22 cellular contexts compared by ENCODE assay signal in the genomic region with DNA sequence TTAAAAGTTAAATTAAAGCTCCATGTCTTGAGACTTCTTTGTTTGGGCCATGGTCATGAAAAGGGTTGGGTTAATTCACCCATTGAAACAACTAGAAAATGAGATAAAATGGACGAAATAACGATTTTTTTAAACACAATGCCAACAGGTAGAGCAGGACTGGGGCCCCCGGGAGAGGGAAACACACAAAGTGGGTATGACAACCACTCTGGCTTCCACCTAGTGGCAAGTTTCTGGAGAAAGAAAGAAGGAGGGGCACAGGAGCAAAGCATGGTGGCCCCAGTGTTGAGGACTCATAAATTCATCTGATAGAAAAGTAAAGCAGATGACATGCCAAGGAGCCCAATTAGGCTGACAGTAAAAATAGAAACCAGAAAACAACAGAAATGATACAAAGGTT.
DNase-seq lines count a peak whose midpoint lies in the region; ATAC-seq and TF ChIP-seq lines count a peak whose summit lies in the region.
"Had no signal": no experiment of that assay in that cellular context is flagged by ENCODE, and none has a peak within 500 bp of the region (broad histone marks: within the 10 kb centered on the region; RNA-seq: fewer than 3 reads in every experiment).

No MANE protein-coding gene starts in this region.

- H4K5ac ChIP-seq in mesendoderm (ENCODE audit: low read length), result no peak overlapping the region

- no TSS peak for BruUV-seq in PC-3 (replicated peaks; lab: Mats Ljungman, UMichigan)

- no peak overlapping the region for H3K56ac ChIP-seq in mesendoderm (ENCODE audit: low read length)

- H2AFZ ChIP-seq in PC-3 (ENCODE audit: low read length), result no peak overlapping the region

- H4K20me1 ChIP-seq in PC-3 (ENCODE audit: low read length), result no peaks in the 10 kb centered on the region

- H2AK5ac ChIP-seq in mesendoderm (ENCODE audit: low read length), result no peak overlapping the region

- H3K9me2 ChIP-seq in PC-3 (replicated peaks; ENCODE audit: low read length), result no peaks in the 10 kb centered on the region

- CTCF ChIA-PET in PC-3 (lab: Charles Lee), result no interaction called here

- TF ChIP-seq CTCF in BE2C (IDR thresholded peaks at IDR 0.05; ENCODE audit: low read depth, low read length) (0 out of 2 replicates have a peak, but pooled peaks have one; percentile 12), PC-3 (conservative IDR thresholded peaks at IDR 0.05; ENCODE audit: low read depth, low read length) (peak; percentile 49)

- H2BK120ac ChIP-seq in mesendoderm (ENCODE audit: low read depth, low read length), result no peak overlapping the region

- no peak overlapping the region for H2BK15ac ChIP-seq in mesendoderm (replicated peaks; ENCODE audit: low read depth)

- H3K9ac ChIP-seq in PC-3 (ENCODE audit: low read length) (no peak overlapping the region), mesendoderm (ENCODE audit: low read length) (no peak overlapping the region)

- H3K27ac ChIP-seq in PC-3 (ENCODE audit: low read length) (no peak overlapping the region), mesendoderm (ENCODE audit: low read depth, low read length) (no peak overlapping the region)
- H3K27ac ChIP-seq: body of pancreas, skin epidermis had no signal

- intact Hi-C loops in PC-3 (cut with micrococcal nuclease), result no loop called here

- H3K4me3 ChIP-seq in BE2C (ENCODE audit: low read depth, low read length) (no peak overlapping the region), PC-3 (ENCODE audit: low read length) (no peak overlapping the region), mesendoderm (ENCODE audit: low read length) (no peak overlapping the region)
- H3K4me3 ChIP-seq: body of pancreas, HAP-1, skin epidermis had no signal

- H2BK5ac ChIP-seq in mesendoderm (ENCODE audit: low read length), result no peak overlapping the region

- no peak overlapping the region for H3K4me2 ChIP-seq in PC-3 (ENCODE audit: low read length)
- H3K4me2 ChIP-seq in mesendoderm (ENCODE audit: low read length), result no peak overlapping the region

- H3K27ac Mint-ChIP-seq in stimulated activated naive B cell treated with anti-CD40 and anti-IgM and Interleukin-4, amounts not matched to agents 10 μg/mL and 1 μg/mL and 100 μg/mL, for 72 hours, result no peak overlapping the region
- H3K27ac Mint-ChIP-seq: activated naive CD8-positive, alpha-beta T cell treated with anti-CD3 and anti-CD28 coated beads, Interleukin-2, amount 10 ng/mL, durations not matched to agents 7 days and 5 days; activated T-cell treated with anti-CD3 and anti-CD28 coated beads, Interleukin-2, amount 50 U/mL, for 24 hours; nephron had no signal

- H3K36me3 Mint-ChIP-seq in stimulated activated naive B cell treated with anti-CD40 and anti-IgM and Interleukin-4, amounts not matched to agents 10 μg/mL and 1 μg/mL and 100 μg/mL, for 72 hours, result no peaks in the 10 kb centered on the region
- H3K36me3 Mint-ChIP-seq: activated naive CD8-positive, alpha-beta T cell treated with anti-CD3 and anti-CD28 coated beads, Interleukin-2, amount 10 ng/mL, durations not matched to agents 7 days and 5 days had no signal

- H3K79me1 ChIP-seq in mesendoderm (ENCODE audit: low read length), result no peaks in the 10 kb centered on the region

- H3K4me1 ChIP-seq in BE2C (no peaks in the 10 kb centered on the region), PC-3 (ENCODE audit: insufficient read depth, low read length) (peaks cover 15% of the 10 kb centered on the region), mesendoderm (ENCODE audit: control insufficient read depth, low read depth, low read length) (no peaks in the 10 kb centered on the region)
- H3K4me1 ChIP-seq: body of pancreas, HAP-1 had no signal

- H3K4me3 Mint-ChIP-seq in stimulated activated naive B cell treated with anti-CD40 and anti-IgM and Interleukin-4, amounts not matched to agents 10 μg/mL and 1 μg/mL and 100 μg/mL, for 72 hours, result no peak overlapping the region
- H3K4me3 Mint-ChIP-seq: activated naive CD8-positive, alpha-beta T cell treated with anti-CD3 and anti-CD28 coated beads, Interleukin-2, amount 10 ng/mL, durations not matched to agents 7 days and 5 days; activated T-cell treated with anti-CD3 and anti-CD28 coated beads, Interleukin-2, amount 50 U/mL, for 24 hours; nephron had no signal

- H3K4me1 Mint-ChIP-seq in stimulated activated naive B cell treated with anti-CD40 and anti-IgM and Interleukin-4, amounts not matched to agents 10 μg/mL and 1 μg/mL and 100 μg/mL, for 72 hours, result peaks cover 0 to 3% of the 10 kb centered on the region in 2 donors
- H3K4me1 Mint-ChIP-seq: activated naive CD8-positive, alpha-beta T cell treated with anti-CD3 and anti-CD28 coated beads, Interleukin-2, amount 10 ng/mL, durations not matched to agents 7 days and 5 days; nephron had no signal

- H3K18ac ChIP-seq in mesendoderm (ENCODE audit: low read length), result no peak overlapping the region

- ATAC-seq in PC-3 (no peak), GM19035 (IDR thresholded peaks at IDR 0.05; ENCODE audit: unreplicated experiment) (no peak)
- no peak for ATAC-seq in stimulated activated naive B cell treated with anti-CD40 and anti-IgM and Interleukin-4, amounts not matched to agents 10 μg/mL and 1 μg/mL and 100 μg/mL, for 72 hours (replicated peaks)
- ATAC-seq: body of pancreas, left lobe of liver had no signal

- H3K27me3 ChIP-seq in BE2C (no peaks in the 10 kb centered on the region), PC-3 (ENCODE audit: low read length) (no peaks in the 10 kb centered on the region), mesendoderm (ENCODE audit: insufficient read depth, low read length, poor library complexity) (no peaks in the 10 kb centered on the region)
- H3K27me3 ChIP-seq: body of pancreas had no signal

- H3K27me3 Mint-ChIP-seq in stimulated activated naive B cell treated with anti-CD40 and anti-IgM and Interleukin-4, amounts not matched to agents 10 μg/mL and 1 μg/mL and 100 μg/mL, for 72 hours, result no peaks in the 10 kb centered on the region

- POLR2A ChIA-PET in PC-3 (lab: Charles Lee; ENCODE audit: unreplicated experiment), result no interaction called here

- peak; percentile 2 for DNase-seq in activated CD4-positive, alpha-beta T cell treated with anti-CD3 and anti-CD28 coated beads for 48 hours
- no peak for DNase-seq in activated CD4-positive, alpha-beta T cell treated with anti-CD3 and anti-CD28 coated beads for 4 hours
- DNase-seq in BE2C (no peak), PC-3 (no peak), mesendoderm (peak; percentile 32), NCI-H446 (lab: John Stamatoyannopoulos, UW) (no peak)
- no peak for DNase-seq in stimulated activated naive B cell treated with anti-CD40 and anti-IgM and Interleukin-4, amounts not matched to agents 10 μg/mL and 1 μg/mL and 100 μg/mL, for 72 hours
- DNase-seq: activated CD4-positive, alpha-beta T cell treated with anti-CD3 and anti-CD28 coated beads, Interleukin-2, amount 50 U/mL, for 1 hour; activated naive CD8-positive, alpha-beta T cell treated with anti-CD3 and anti-CD28 coated beads, Interleukin-2, amount 10 ng/mL, durations not matched to agents 7 days and 5 days; activated T-cell treated with anti-CD3 and anti-CD28 coated beads, Interleukin-2, amount 50 U/mL, for 24 hours; body of pancreas; COR-L47; glutamatergic neuron; NCI-H1436; NCI-H524 treated with DMSO at 0.1 percent for 48 hours; posterior cingulate gyrus; T-helper 1 cell had no signal

- H3K4ac ChIP-seq in mesendoderm (ENCODE audit: low read depth, low read length), result no peak overlapping the region

- no peaks in the 10 kb centered on the region for H3K36me3 ChIP-seq in BE2C
- H3K36me3 ChIP-seq in PC-3 (ENCODE audit: low read depth, low read length), result peaks cover 9% of the 10 kb centered on the region; the same call in 1 of the 2 replicates
- no peaks in the 10 kb centered on the region for H3K36me3 ChIP-seq in mesendoderm (ENCODE audit: control insufficient read depth, insufficient read depth, low read length)
- H3K36me3 ChIP-seq: HAP-1 had no signal

- no CpG with 5 or more reads among the region's 3 CpGs for whole genome bisulfite sequencing in mesendoderm (ENCODE audit: extremely low coverage, insufficient coverage, low lambda C conversion rate)

- no peak overlapping the region for H4K8ac ChIP-seq in mesendoderm (ENCODE audit: low read depth, low read length)

- no peak overlapping the region for H3K23ac ChIP-seq in mesendoderm (ENCODE audit: low read length)

- H3F3A ChIP-seq in PC-3 (ENCODE audit: low read length, unreplicated experiment), result no peaks in the 10 kb centered on the region

- no peaks in the 10 kb centered on the region for H3K9me3 ChIP-seq in BE2C
- H3K9me3 ChIP-seq in PC-3 (ENCODE audit: low read length), result no peaks in the 10 kb centered on the region
- H3K9me3 ChIP-seq: HAP-1 had no signal

- H3K9me3 Mint-ChIP-seq in stimulated activated naive B cell treated with anti-CD40 and anti-IgM and Interleukin-4, amounts not matched to agents 10 μg/mL and 1 μg/mL and 100 μg/mL, for 72 hours, result no peaks in the 10 kb centered on the region

- H3K79me2 ChIP-seq in PC-3 (ENCODE audit: low read length) (no peaks in the 10 kb centered on the region), mesendoderm (ENCODE audit: control insufficient read depth, insufficient read depth, low read length) (no peaks in the 10 kb centered on the region)

Comparison
In these comparisons a context has a peak if more than half of its experiments do, and no peak if none do; other contexts are left out.
1. DNase-seq: peak in activated CD4-positive, alpha-beta T cell treated with anti-CD3 and anti-CD28 coated beads for 48 hours (single experiment) and mesendoderm (single experiment); none in activated CD4-positive, alpha-beta T cell treated with anti-CD3 and anti-CD28 coated beads for 4 hours (0 of 2), BE2C (single experiment), PC-3 (single experiment), stimulated activated naive B cell treated with anti-CD40 and anti-IgM and Interleukin-4, amounts not matched to agents 10 μg/mL and 1 μg/mL and 100 μg/mL, for 72 hours (single experiment) and NCI-H446 (0 of 2).